Comparison of ENCODE assay signal across 14 cellular contexts in the genomic region with DNA sequence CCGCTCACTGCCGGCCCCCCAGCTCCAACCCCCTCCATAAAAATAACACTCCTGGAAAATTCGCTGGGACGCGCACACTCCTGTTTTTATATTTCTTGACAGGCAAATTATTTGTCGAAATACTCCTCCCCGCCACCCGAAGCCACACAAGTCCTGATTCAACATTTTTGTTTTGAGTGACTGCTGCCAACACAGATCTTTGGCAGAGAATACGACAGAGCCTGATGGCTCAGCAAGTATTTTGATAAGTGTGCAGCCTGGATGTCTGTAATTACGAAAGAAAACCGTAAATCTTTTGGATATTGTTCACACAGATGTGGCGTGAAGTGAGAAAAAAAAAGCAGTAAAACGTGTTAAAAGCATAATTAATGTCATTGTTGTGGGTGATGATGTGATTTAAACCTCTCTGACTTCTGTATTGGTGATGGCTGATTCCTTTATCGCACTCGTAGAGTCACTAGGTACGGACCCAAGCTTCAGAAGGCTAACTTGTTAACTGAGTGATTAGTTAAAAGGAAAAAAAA.
DNase-seq lines count a peak whose midpoint lies in the region; TF ChIP-seq lines count a peak whose summit lies in the region.
"Had no signal": no experiment of that assay in that cellular context is flagged by ENCODE, and none has a peak within 500 bp of the region (broad histone marks: within the 10 kb centered on the region; RNA-seq: fewer than 3 reads in every experiment).

No MANE protein-coding gene starts in this region.

- H3K4me1 Mint-ChIP-seq in glutamatergic neuron (ENCODE audit: low read depth, unreplicated experiment): peaks cover 7% of the 10 kb centered on the region
- H3K4me1 Mint-ChIP-seq in CD8-positive, alpha-beta memory T cell: no peaks in the 10 kb centered on the region

- H3K9me3 ChIP-seq in CD8-positive, alpha-beta memory T cell (ENCODE audit: low read length): no peaks in the 10 kb centered on the region

- CTCF ChIA-PET in CD8-positive, alpha-beta memory T cell (lab: Charles Lee): no interaction called here

- H3K4me1 ChIP-seq in CD8-positive, alpha-beta memory T cell (ENCODE audit: insufficient read depth, low read length): no peaks in the 10 kb centered on the region
- H3K4me1 ChIP-seq: Caco-2 had no signal

- no peak for TF ChIP-seq CTCF in glutamatergic neuron (IDR thresholded peaks at IDR 0.05; ENCODE audit: partially characterized antibody, unreplicated experiment)

- no peak overlapping the region for H3K4me3 Mint-ChIP-seq in glutamatergic neuron (ENCODE audit: unreplicated experiment)
- no peak overlapping the region for H3K4me3 Mint-ChIP-seq in CD8-positive, alpha-beta memory T cell

- peak overlapping the region; percentile 71 for H3K27ac Mint-ChIP-seq in glutamatergic neuron (ENCODE audit: unreplicated experiment)
- H3K27ac Mint-ChIP-seq in CD8-positive, alpha-beta memory T cell: no peak overlapping the region

- POLR2A ChIA-PET in CD8-positive, alpha-beta memory T cell (lab: Charles Lee): no interaction called here

- no peaks in the 10 kb centered on the region for H3K9me3 Mint-ChIP-seq in glutamatergic neuron (ENCODE audit: unreplicated experiment)
- no peaks in the 10 kb centered on the region for H3K9me3 Mint-ChIP-seq in CD8-positive, alpha-beta memory T cell

- no peak overlapping the region for H3K4me3 ChIP-seq in CD8-positive, alpha-beta memory T cell (ENCODE audit: low read length)

- no peaks in the 10 kb centered on the region for H3K36me3 ChIP-seq in CD8-positive, alpha-beta memory T cell (ENCODE audit: insufficient read depth, low read length)

- H3K36me3 Mint-ChIP-seq in glutamatergic neuron (ENCODE audit: unreplicated experiment): peaks cover 5% of the 10 kb centered on the region
- no peaks in the 10 kb centered on the region for H3K36me3 Mint-ChIP-seq in CD8-positive, alpha-beta memory T cell

- peaks cover 2% of the 10 kb centered on the region for H3K27me3 Mint-ChIP-seq in glutamatergic neuron (ENCODE audit: unreplicated experiment)
- H3K27me3 Mint-ChIP-seq in CD8-positive, alpha-beta memory T cell: peaks cover 4 to 37% of the 10 kb centered on the region in 2 donors

- DNase-seq in NCI-H1105 (lab: John Stamatoyannopoulos, UW): peak; percentile 30
- peak; percentile 50 for DNase-seq in NCI-H69 (lab: John Stamatoyannopoulos, UW)
- no peak for DNase-seq in glutamatergic neuron
- DNase-seq in stromal cell of bone marrow (ENCODE audit: low read depth): peak; percentile 3
- DNase-seq in dedifferentiated amniotic fluid mesenchymal stem cell (ENCODE audit: extremely low spot score): no peak
- DNase-seq in OCI-M1 (lab: John Stamatoyannopoulos, UW): no peak
- DNase-seq in CD8-positive, alpha-beta memory T cell: no peak
- DNase-seq: ACHN; AML-193; NCI-H1436; NCI-H2081 treated with DMSO at 0.1 percent for 48 hours; NCI-H524 treated with DMSO at 0.1 percent for 48 hours; NK-92 treated with Interleukin-12 subunit alpha and Interleukin-12 subunit beta, amount 100 ng/mL, for 24 hours had no signal

- no peak overlapping the region for H3K27ac ChIP-seq in CD8-positive, alpha-beta memory T cell (ENCODE audit: low read depth, low read length)

- no peaks in the 10 kb centered on the region for H3K27me3 ChIP-seq in CD8-positive, alpha-beta memory T cell (ENCODE audit: insufficient read depth, low read length, poor library complexity, severe bottlenecking)

Comparison
In these comparisons a context has a peak if more than half of its experiments do, and no peak if none do; other contexts are left out.
1. DNase-seq: peak in NCI-H1105 (single experiment), NCI-H69 (single experiment) and stromal cell of bone marrow (single experiment); none in glutamatergic neuron (single experiment), dedifferentiated amniotic fluid mesenchymal stem cell (single experiment), OCI-M1 (single experiment) and CD8-positive, alpha-beta memory T cell (0 of 5).